37 cellular contexts compared by ENCODE assay signal in the genomic region with DNA sequence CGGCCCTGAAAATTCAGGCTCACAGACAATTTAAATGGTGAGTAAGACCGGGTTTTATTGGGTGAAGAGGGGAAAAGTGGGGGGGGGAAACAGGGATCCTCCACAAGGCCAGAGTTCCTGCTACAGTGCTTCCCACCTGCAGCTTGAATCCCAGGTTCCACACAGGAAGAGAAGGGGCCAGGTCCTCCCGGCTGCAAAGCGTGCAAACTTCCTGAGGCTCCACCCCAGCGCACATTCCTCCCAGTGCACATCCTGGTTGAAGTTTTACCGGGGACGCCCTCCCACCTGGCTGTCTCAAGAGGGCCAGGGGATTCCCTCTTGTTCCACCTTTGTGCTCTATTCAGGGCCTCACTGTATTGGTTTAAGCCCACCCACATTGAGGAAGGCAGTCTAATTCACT.
"Had no signal": no experiment of that assay in that cellular context is flagged by ENCODE, and none has a peak within 500 bp of the region (broad histone marks: within the 10 kb centered on the region; RNA-seq: fewer than 3 reads in every experiment).

No MANE protein-coding gene starts in this region.

- H3K4me3 Mint-ChIP-seq: activated CD4-positive, alpha-beta memory T cell treated with anti-CD3 and anti-CD28 coated beads for 36 hours; activated CD4-positive, alpha-beta T cell treated with anti-CD3 and anti-CD28 coated beads for 36 hours; activated CD4-positive, alpha-beta T cell treated with anti-CD3 and anti-CD28 coated beads, Interleukin-2, amount 10 ng/mL, durations not matched to agents 24 days and 14 days; activated CD8-positive, alpha-beta memory T cell treated with anti-CD3 and anti-CD28 coated beads, Interleukin-2, amount 10 ng/mL, durations not matched to agents 7 days and 5 days; activated CD8-positive, alpha-beta T cell treated with anti-CD3 and anti-CD28 coated beads, Interleukin-2, amount 10 ng/mL, durations not matched to agents 7 days and 5 days; activated naive CD4-positive, alpha-beta T cell treated with anti-CD3 and anti-CD28 coated beads for 36 hours; activated naive CD4-positive, alpha-beta T cell treated with anti-CD3 and anti-CD28 coated beads, Interleukin-2, amount 50 U/mL, for 24 hours; activated naive CD8-positive, alpha-beta T cell treated with anti-CD3 and anti-CD28 coated beads for 36 hours; activated naive CD8-positive, alpha-beta T cell treated with anti-CD3 and anti-CD28 coated beads, Interleukin-2, amount 50 U/mL, for 24 hours; activated T-helper 1 cell treated with anti-CD3 and anti-CD28 coated beads, Interleukin-12 subunit alpha, Interleukin-12 subunit beta, Interleukin-2, Interleukin-4 antibody, amounts not matched to agents 30 ng/mL and 10 ng/mL and 1 ng/mL, durations not matched to agents 14 hours and 24 hours and 36 hours; effector memory CD8-positive, alpha-beta T cell; T-helper 17 cell; T-helper 2 cell treated with Interferon-gamma antibody and Interleukin-4, amounts not matched to agents 5 μg/mL and 100 μg/mL, for 36 hours had no signal

- H3K4me1 Mint-ChIP-seq: activated CD4-positive, alpha-beta T cell treated with anti-CD3 and anti-CD28 coated beads for 36 hours; activated CD4-positive, alpha-beta T cell treated with anti-CD3 and anti-CD28 coated beads, Interleukin-2, amount 10 ng/mL, durations not matched to agents 24 days and 14 days; activated CD8-positive, alpha-beta memory T cell treated with anti-CD3 and anti-CD28 coated beads, Interleukin-2, amount 10 ng/mL, durations not matched to agents 7 days and 5 days; activated naive CD4-positive, alpha-beta T cell treated with anti-CD3 and anti-CD28 coated beads, Interleukin-2, amount 50 U/mL, for 24 hours; activated naive CD8-positive, alpha-beta T cell treated with anti-CD3 and anti-CD28 coated beads for 36 hours; activated naive CD8-positive, alpha-beta T cell treated with anti-CD3 and anti-CD28 coated beads, Interleukin-2, amount 50 U/mL, for 24 hours; T-helper 17 cell had no signal

- H3K27ac Mint-ChIP-seq: activated CD4-positive, alpha-beta memory T cell treated with anti-CD3 and anti-CD28 coated beads for 36 hours; activated CD4-positive, alpha-beta T cell treated with anti-CD3 and anti-CD28 coated beads for 36 hours; activated CD4-positive, alpha-beta T cell treated with anti-CD3 and anti-CD28 coated beads, Interleukin-2, amount 10 ng/mL, durations not matched to agents 24 days and 14 days; activated CD8-positive, alpha-beta memory T cell treated with anti-CD3 and anti-CD28 coated beads, Interleukin-2, amount 10 ng/mL, durations not matched to agents 7 days and 5 days; activated CD8-positive, alpha-beta T cell treated with anti-CD3 and anti-CD28 coated beads, Interleukin-2, amount 10 ng/mL, durations not matched to agents 7 days and 5 days; activated naive CD4-positive, alpha-beta T cell treated with anti-CD3 and anti-CD28 coated beads for 36 hours; activated naive CD4-positive, alpha-beta T cell treated with anti-CD3 and anti-CD28 coated beads, Interleukin-2, amount 50 U/mL, for 24 hours; activated naive CD8-positive, alpha-beta T cell treated with anti-CD3 and anti-CD28 coated beads for 36 hours; activated naive CD8-positive, alpha-beta T cell treated with anti-CD3 and anti-CD28 coated beads, Interleukin-2, amount 50 U/mL, for 24 hours; activated T-helper 1 cell treated with anti-CD3 and anti-CD28 coated beads, Interleukin-12 subunit alpha, Interleukin-12 subunit beta, Interleukin-2, Interleukin-4 antibody, amounts not matched to agents 30 ng/mL and 10 ng/mL and 1 ng/mL, durations not matched to agents 14 hours and 24 hours and 36 hours; activated T-helper 2 cell treated with anti-CD3 and anti-CD28 coated beads, Interferon-gamma antibody, Interleukin-2, Interleukin-4, amounts not matched to agents 10 μg/mL and 5 μg/mL and 100 μg/mL, durations not matched to agents 14 hours and 24 hours and 36 hours; effector memory CD8-positive, alpha-beta T cell; T-helper 17 cell; T-helper 2 cell treated with Interferon-gamma antibody and Interleukin-4, amounts not matched to agents 5 μg/mL and 100 μg/mL, for 36 hours had no signal

- H3K36me3 ChIP-seq: adrenal gland, esophagus squamous epithelium, gastroesophageal sphincter, heart right ventricle, WERI-Rb-1 had no signal

- DNase-seq: activated CD4-positive, alpha-beta memory T cell treated with anti-CD3 and anti-CD28 coated beads for 36 hours; activated CD4-positive, alpha-beta T cell treated with anti-CD3 and anti-CD28 coated beads for 36 hours; activated CD4-positive, alpha-beta T cell treated with anti-CD3 and anti-CD28 coated beads, Interleukin-2, amount 10 ng/mL, durations not matched to agents 24 days and 14 days; activated CD4-positive, CD25-positive, alpha-beta regulatory T cell; activated CD4-positive, CD25-positive, alpha-beta regulatory T cell treated with anti-CD3 and anti-CD28 coated beads, Interleukin-2, amount 50 U/mL, for 72 hours; activated CD8-positive, alpha-beta memory T cell treated with anti-CD3 and anti-CD28 coated beads, Interleukin-2, amount 10 ng/mL, durations not matched to agents 7 days and 5 days; activated CD8-positive, alpha-beta memory T cell treated with anti-CD3 and anti-CD28 coated beads, Interleukin-2, amount 50 U/mL, for 4 hours; activated CD8-positive, alpha-beta T cell treated with anti-CD3 and anti-CD28 coated beads, Interleukin-2, amount 10 ng/mL, durations not matched to agents 7 days and 5 days; activated effector memory CD4-positive, alpha-beta T cell treated with anti-CD3 and anti-CD28 coated beads, Interleukin-2, amount 50 U/mL, for 16 hours; activated naive CD4-positive, alpha-beta T cell treated with anti-CD3 and anti-CD28 coated beads for 36 hours; activated naive CD8-positive, alpha-beta T cell treated with anti-CD3 and anti-CD28 coated beads for 36 hours; activated naive CD8-positive, alpha-beta T cell treated with anti-CD3 and anti-CD28 coated beads, Interleukin-2, amount 50 U/mL, for 24 hours; activated T-cell treated with anti-CD3 and anti-CD28 coated beads, Interleukin-2, amount 50 U/mL, for 1 hour; activated T-cell treated with anti-CD3 and anti-CD28 coated beads, Interleukin-2, amount 50 U/mL, for 48 hours; adrenal gland; amygdala; aorta; body of pancreas; caudate nucleus; cortex of kidney; dermis blood vessel endothelial cell; effector CD4-positive, alpha-beta T cell; effector memory CD8-positive, alpha-beta T cell; esophagus squamous epithelium; foreskin melanocyte; heart right ventricle; T-helper 17 cell; T1000 had no signal

- H3K27me3 ChIP-seq: adrenal gland, body of pancreas, esophagus squamous epithelium, gastroesophageal sphincter, heart right ventricle had no signal

- H3K36me3 Mint-ChIP-seq: activated CD4-positive, alpha-beta memory T cell treated with anti-CD3 and anti-CD28 coated beads for 36 hours; activated CD8-positive, alpha-beta memory T cell treated with anti-CD3 and anti-CD28 coated beads, Interleukin-2, amount 10 ng/mL, durations not matched to agents 7 days and 5 days; activated naive CD4-positive, alpha-beta T cell treated with anti-CD3 and anti-CD28 coated beads, Interleukin-2, amount 50 U/mL, for 24 hours; activated naive CD8-positive, alpha-beta T cell treated with anti-CD3 and anti-CD28 coated beads for 36 hours had no signal

- H3K4me3 ChIP-seq: adrenal gland, body of pancreas, esophagus squamous epithelium, gastroesophageal sphincter, heart right ventricle had no signal

- H3K27me3 Mint-ChIP-seq: activated CD4-positive, alpha-beta memory T cell treated with anti-CD3 and anti-CD28 coated beads for 36 hours; activated CD4-positive, alpha-beta T cell treated with anti-CD3 and anti-CD28 coated beads for 36 hours; activated CD4-positive, alpha-beta T cell treated with anti-CD3 and anti-CD28 coated beads, Interleukin-2, amount 10 ng/mL, durations not matched to agents 24 days and 14 days; activated CD8-positive, alpha-beta memory T cell treated with anti-CD3 and anti-CD28 coated beads, Interleukin-2, amount 10 ng/mL, durations not matched to agents 7 days and 5 days; activated naive CD4-positive, alpha-beta T cell treated with anti-CD3 and anti-CD28 coated beads, Interleukin-2, amount 50 U/mL, for 24 hours; activated naive CD8-positive, alpha-beta T cell treated with anti-CD3 and anti-CD28 coated beads for 36 hours; activated naive CD8-positive, alpha-beta T cell treated with anti-CD3 and anti-CD28 coated beads, Interleukin-2, amount 50 U/mL, for 24 hours; effector memory CD8-positive, alpha-beta T cell; T-helper 17 cell had no signal

- H3K9me3 ChIP-seq: adrenal gland, body of pancreas, gastroesophageal sphincter had no signal

- H3K4me1 ChIP-seq: adrenal gland, body of pancreas, esophagus squamous epithelium, gastroesophageal sphincter, heart right ventricle had no signal

- H3K27ac ChIP-seq: adrenal gland, body of pancreas, epithelial cell of prostate, esophagus squamous epithelium, gastroesophageal sphincter, heart right ventricle, WERI-Rb-1 had no signal

- ATAC-seq: activated CD4-positive, alpha-beta T cell treated with anti-CD3 and anti-CD28 coated beads for 36 hours; activated CD8-positive, alpha-beta memory T cell treated with anti-CD3 and anti-CD28 coated beads, Interleukin-2, amount 10 ng/mL, durations not matched to agents 7 days and 5 days; activated CD8-positive, alpha-beta T cell treated with anti-CD3 and anti-CD28 coated beads, Interleukin-2, amount 10 ng/mL, durations not matched to agents 7 days and 5 days; activated naive CD8-positive, alpha-beta T cell treated with anti-CD3 and anti-CD28 coated beads, Interleukin-2, amount 50 U/mL, for 24 hours; body of pancreas; effector memory CD8-positive, alpha-beta T cell; gastroesophageal sphincter; heart right ventricle; T-helper 17 cell had no signal

- FAIRE-seq: colon, endothelial cell of umbilical vein had no signal

- H3K9me3 Mint-ChIP-seq: activated T-helper 1 cell treated with anti-CD3 and anti-CD28 coated beads, Interleukin-12 subunit alpha, Interleukin-12 subunit beta, Interleukin-2, Interleukin-4 antibody, amounts not matched to agents 30 ng/mL and 10 ng/mL and 1 ng/mL, durations not matched to agents 14 hours and 24 hours and 36 hours had no signal
